ENCODE assay signal across 32 cellular contexts in genomic region chr16:52592216-52592592, GRCh38. TPM values are rescaled to one million over a fixed set of nuclear protein-coding genes. Genes with fewer than 3 reads are reported as not detected.
"Had no signal": no experiment of that assay in that cellular context is flagged by ENCODE, and none has a peak within 500 bp of the region (broad histone marks: within the 10 kb centered on the region; RNA-seq: fewer than 3 reads in every experiment).

No MANE protein-coding gene starts in this region.

- H3K4me1 Mint-ChIP-seq: immature natural killer cell; mesothelial cell of epicardium; naive thymus-derived CD4-positive, alpha-beta T cell; stimulated activated memory B cell treated with anti-CD40 and anti-IgM and Interleukin-4, amounts not matched to agents 10 μg/mL and 1 μg/mL and 100 μg/mL, for 72 hours; stimulated activated naive CD8-positive, alpha-beta T cell treated with anti-CD3 and anti-CD28 coated beads, Interleukin-15, amount 100 ng/mL, for 72 hours had no signal

- H3K4me3 Mint-ChIP-seq: immature natural killer cell; mesothelial cell of epicardium; naive thymus-derived CD4-positive, alpha-beta T cell; natural killer cell treated with Interleukin-12 subunit alpha and Interleukin-12 subunit beta and Interleukin-15 and Interleukin-18, amount 100 ng/mL, for 72 hours; stimulated activated memory B cell treated with anti-CD40 and anti-IgM and Interleukin-4, amounts not matched to agents 10 μg/mL and 1 μg/mL and 100 μg/mL, for 72 hours; stimulated activated naive CD8-positive, alpha-beta T cell treated with anti-CD3 and anti-CD28 coated beads, Interleukin-15, amount 100 ng/mL, for 72 hours had no signal

- H3K27me3 ChIP-seq: left lung, ovary, sigmoid colon, spleen, thyroid gland, transverse colon, upper lobe of left lung, vagina had no signal

- DNase-seq: hypothalamus; immature natural killer cell; kidney; left colon; left lung; lower lobe of right lung; mammary epithelial cell; mesendoderm; mucosa of descending colon; naive thymus-derived CD4-positive, alpha-beta T cell; ovary; posterior cingulate gyrus; retina; right cardiac atrium; sigmoid colon; spleen; stimulated activated CD4-positive, alpha-beta T cell treated with anti-CD3 and anti-CD28 coated beads, Interleukin-2, amount 100 ng/mL, for 48 hours; stimulated activated CD4-positive, alpha-beta T cell treated with anti-CD3 and anti-CD28 coated beads, Interleukin-4, amount 100 ng/mL, for 4 hours; stimulated activated CD8-positive, alpha-beta memory T cell treated with anti-CD3 and anti-CD28 coated beads, Interleukin-4, amount 100 ng/mL, for 48 hours; stimulated activated naive CD4-positive, alpha-beta T cell treated with Interleukin-2 at 50 U/mL for 16 hours; stimulated activated naive CD8-positive, alpha-beta T cell treated with anti-CD3 and anti-CD28 coated beads, Interleukin-15, amount 100 ng/mL, for 72 hours; substantia nigra; thyroid gland; transverse colon; upper lobe of left lung had no signal

- H3K4me3 ChIP-seq: left lung, lower lobe of right lung, mucosa of descending colon, ovary, prostate gland, sigmoid colon, spleen, thyroid gland, transverse colon, upper lobe of left lung, vagina had no signal

- H3K9me3 ChIP-seq: left lung, lower lobe of right lung, mucosa of descending colon, ovary, prostate gland, sigmoid colon, thyroid gland, transverse colon, upper lobe of left lung, vagina had no signal

- H3K27me3 Mint-ChIP-seq: naive thymus-derived CD4-positive, alpha-beta T cell; natural killer cell treated with Interleukin-12 subunit alpha and Interleukin-12 subunit beta and Interleukin-15 and Interleukin-18, amount 100 ng/mL, for 72 hours; stimulated activated memory B cell treated with anti-CD40 and anti-IgM and Interleukin-4, amounts not matched to agents 10 μg/mL and 1 μg/mL and 100 μg/mL, for 72 hours; stimulated activated naive CD8-positive, alpha-beta T cell treated with anti-CD3 and anti-CD28 coated beads, Interleukin-15, amount 100 ng/mL, for 72 hours had no signal

- H3K27ac Mint-ChIP-seq: immature natural killer cell; mesothelial cell of epicardium; naive thymus-derived CD4-positive, alpha-beta T cell; natural killer cell treated with Interleukin-12 subunit alpha and Interleukin-12 subunit beta and Interleukin-15 and Interleukin-18, amount 100 ng/mL, for 72 hours; stimulated activated memory B cell treated with anti-CD40 and anti-IgM and Interleukin-4, amounts not matched to agents 10 μg/mL and 1 μg/mL and 100 μg/mL, for 72 hours; stimulated activated naive CD8-positive, alpha-beta T cell treated with anti-CD3 and anti-CD28 coated beads, Interleukin-15, amount 100 ng/mL, for 72 hours had no signal

- H3K27ac ChIP-seq: left lung, lower lobe of right lung, ovary, prostate gland, sigmoid colon, spleen, thyroid gland, transverse colon, upper lobe of left lung, vagina had no signal

- FAIRE-seq: kidney, small intestine had no signal

- H3K4me1 ChIP-seq: left lung, lower lobe of right lung, prostate gland, spleen, thyroid gland, upper lobe of left lung, vagina had no signal

- H3K36me3 ChIP-seq: left lung, lower lobe of right lung, ovary, prostate gland, sigmoid colon, spleen, thyroid gland, transverse colon, upper lobe of left lung, vagina had no signal

- H3K9me3 Mint-ChIP-seq: mesothelial cell of epicardium; stimulated activated memory B cell treated with anti-CD40 and anti-IgM and Interleukin-4, amounts not matched to agents 10 μg/mL and 1 μg/mL and 100 μg/mL, for 72 hours had no signal

- H3K36me3 Mint-ChIP-seq: immature natural killer cell; mesothelial cell of epicardium; naive thymus-derived CD4-positive, alpha-beta T cell; natural killer cell treated with Interleukin-12 subunit alpha and Interleukin-12 subunit beta and Interleukin-15 and Interleukin-18, amount 100 ng/mL, for 72 hours; stimulated activated memory B cell treated with anti-CD40 and anti-IgM and Interleukin-4, amounts not matched to agents 10 μg/mL and 1 μg/mL and 100 μg/mL, for 72 hours had no signal

RNA-seq across cellular contexts. Expression of gene TOX3, which starts 45.3 kb away (rescaled TPM):
- total RNA-seq: myocyte; naive thymus-derived CD4-positive, alpha-beta T cell; natural killer cell treated with Interleukin-12 subunit alpha and Interleukin-12 subunit beta and Interleukin-15 and Interleukin-18, amount 100 ng/mL, for 72 hours; right cardiac atrium; spleen; thyroid gland had no signal
- polyA plus RNA-seq: immature natural killer cell; mammary epithelial cell; naive thymus-derived CD4-positive, alpha-beta T cell had no signal
